14 cellular contexts compared by ENCODE assay signal in genomic region chr19:40322271-40322610, GRCh38.
"Had no signal": no experiment of that assay in that cellular context is flagged by ENCODE, and none has a peak within 500 bp of the region (broad histone marks: within the 10 kb centered on the region; RNA-seq: fewer than 3 reads in every experiment).

No MANE protein-coding gene starts in this region.

- DNase-seq: activated CD4-positive, alpha-beta T cell treated with anti-CD3 and anti-CD28 coated beads for 4 hours; activated CD8-positive, alpha-beta T cell treated with anti-CD3 and anti-CD28 coated beads for 36 hours; amniotic stem cell; kidney glomerular epithelial cell; stimulated activated CD4-positive, alpha-beta T cell treated with anti-CD3 and anti-CD28 coated beads, Interleukin-4, amount 100 ng/mL, for 24 hours; T1000; testis; WERI-Rb-1 had no signal

- H3K4me1 ChIP-seq: pancreas, testis had no signal

- H3K4me1 Mint-ChIP-seq: activated naive CD4-positive, alpha-beta T cell treated with anti-CD3 and anti-CD28 coated beads, Interleukin-2, amount 50 U/mL, for 24 hours; brain had no signal

- H3K27ac Mint-ChIP-seq: activated CD8-positive, alpha-beta T cell treated with anti-CD3 and anti-CD28 coated beads for 36 hours; activated naive CD4-positive, alpha-beta T cell treated with anti-CD3 and anti-CD28 coated beads, Interleukin-2, amount 50 U/mL, for 24 hours; brain; stimulated activated naive CD8-positive, alpha-beta T cell treated with anti-CD3 and anti-CD28 coated beads, Interleukin-15, Interleukin-2, amounts not matched to agents 100 ng/mL and 50 ng/mL, for 24 hours had no signal

- H3K4me3 ChIP-seq: hepatocyte, pancreas, testis had no signal

- H3K4me3 Mint-ChIP-seq: activated CD8-positive, alpha-beta T cell treated with anti-CD3 and anti-CD28 coated beads for 36 hours; activated naive CD4-positive, alpha-beta T cell treated with anti-CD3 and anti-CD28 coated beads, Interleukin-2, amount 50 U/mL, for 24 hours; brain; stimulated activated naive CD8-positive, alpha-beta T cell treated with anti-CD3 and anti-CD28 coated beads, Interleukin-15, Interleukin-2, amounts not matched to agents 100 ng/mL and 50 ng/mL, for 24 hours had no signal

- H3K9me3 ChIP-seq: pancreas, testis had no signal

- H3K27ac ChIP-seq: hepatocyte, pancreas, testis, WERI-Rb-1 had no signal

- H3K9me3 Mint-ChIP-seq: activated CD8-positive, alpha-beta T cell treated with anti-CD3 and anti-CD28 coated beads for 36 hours; activated naive CD4-positive, alpha-beta T cell treated with anti-CD3 and anti-CD28 coated beads, Interleukin-2, amount 50 U/mL, for 24 hours; brain; stimulated activated naive CD8-positive, alpha-beta T cell treated with anti-CD3 and anti-CD28 coated beads, Interleukin-15, Interleukin-2, amounts not matched to agents 100 ng/mL and 50 ng/mL, for 24 hours had no signal

- H3K27me3 Mint-ChIP-seq: activated CD8-positive, alpha-beta T cell treated with anti-CD3 and anti-CD28 coated beads for 36 hours; activated naive CD4-positive, alpha-beta T cell treated with anti-CD3 and anti-CD28 coated beads, Interleukin-2, amount 50 U/mL, for 24 hours; brain; stimulated activated naive CD8-positive, alpha-beta T cell treated with anti-CD3 and anti-CD28 coated beads, Interleukin-15, Interleukin-2, amounts not matched to agents 100 ng/mL and 50 ng/mL, for 24 hours had no signal

- FAIRE-seq: endothelial cell of umbilical vein, pancreas had no signal
